Comparison of ENCODE assay signal across 8 cellular contexts in genomic region chr5:76582252-76583162, GRCh38. TPM values are rescaled to one million over a fixed set of nuclear protein-coding genes. Genes with fewer than 3 reads are reported as not detected.
DNase-seq lines count a peak whose midpoint lies in the region; ATAC-seq and TF ChIP-seq lines count a peak whose summit lies in the region.

No MANE protein-coding gene starts in this region.

- DNase-seq in CD4-positive, alpha-beta T cell, result no peak
- DNase-seq in adipocyte (ENCODE audit: low read depth) (peak; percentile 29), stomach (no peak), NCI-H1436 treated with DMSO at 0.1 percent for 48 hours (lab: John Stamatoyannopoulos, UW) (no peak), iPS-NIHi7 (ENCODE audit: extremely low spot score) (no peak), NCI-H510A treated with DMSO at 0.1 percent for 48 hours (lab: John Stamatoyannopoulos, UW) (no peak)

- no peak overlapping the region for H3K27ac ChIP-seq in CD4-positive, alpha-beta T cell (ENCODE audit: low read depth, low read length)
- H3K27ac ChIP-seq in stomach, result peak overlapping the region; percentile 66 to 93 (median 78)

- intact Hi-C loops in CD4-positive, alpha-beta T cell (cut with DNase I, micrococcal nuclease), result loop anchor here (1.0 to 5.0 kb wide), 6 partner anchors 36 to 508 kb away; partner anchors contain the start of gene IQGAP2 (in 1 of the 2)
- intact Hi-C loops in stomach (cut with DNase I; ENCODE audit: low total_unique reads), result no loop called here

- ATAC-seq in CD4-positive, alpha-beta T cell (ENCODE audit: poor library complexity), result no peak
- peak; percentile 93 for ATAC-seq in GM19452 (IDR thresholded peaks at IDR 0.05; ENCODE audit: unreplicated experiment)
- ATAC-seq in HG03439 (IDR thresholded peaks at IDR 0.05; ENCODE audit: unreplicated experiment), result peak; percentile 77

- no peak overlapping the region for H3K4me3 Mint-ChIP-seq in CD4-positive, alpha-beta T cell

- H3K4me1 Mint-ChIP-seq in CD4-positive, alpha-beta T cell (ENCODE audit: low read depth), result peaks cover 28% of the 10 kb centered on the region

- H3K27me3 ChIP-seq in CD4-positive, alpha-beta T cell (ENCODE audit: control insufficient read depth, insufficient read depth, low read length), result no peaks in the 10 kb centered on the region
- H3K27me3 ChIP-seq in adipocyte (replicated peaks; ENCODE audit: control insufficient read depth, insufficient read depth, low read length), result no peaks in the 10 kb centered on the region
- no peaks in the 10 kb centered on the region for H3K27me3 ChIP-seq in stomach

- POLR2A ChIA-PET in CD4-positive, alpha-beta T cell (lab: Charles Lee), result interaction anchor here (0.8 to 3.6 kb wide), 7 partner anchors 35 to 256 kb away, joined by 3 to 26 read pairs (median 7); partner anchors contain the start of gene IQGAP2

- H3K4me3 ChIP-seq in adipocyte (ENCODE audit: low read length), result no peak overlapping the region
- no peak overlapping the region for H3K4me3 ChIP-seq in stomach

- H3K4me1 ChIP-seq in adipocyte (ENCODE audit: control insufficient read depth, insufficient read depth, low read length) (no peaks in the 10 kb centered on the region), stomach (peaks cover 10 to 43% (median 27%) of the 10 kb centered on the region in 4 donors)

- TF ChIP-seq POLR2A in stomach (IDR thresholded peaks at IDR 0.05), result no peak

- H3K9me3 Mint-ChIP-seq in CD4-positive, alpha-beta T cell, result no peaks in the 10 kb centered on the region

- H3K27me3 Mint-ChIP-seq in CD4-positive, alpha-beta T cell, result no peaks in the 10 kb centered on the region

- H3K36me3 ChIP-seq in adipocyte (ENCODE audit: control insufficient read depth, insufficient read depth, low read length, severe bottlenecking), result no peaks in the 10 kb centered on the region
- H3K36me3 ChIP-seq in stomach, result no peaks in the 10 kb centered on the region

- H3K27ac Mint-ChIP-seq in CD4-positive, alpha-beta T cell, result peak overlapping the region; percentile 57

- CTCF ChIA-PET in CD4-positive, alpha-beta T cell (lab: Charles Lee), result interaction anchor here (0.6 to 2.0 kb wide), 17 partner anchors 8 to 310 kb away, joined by 3 to 11 read pairs (median 4); partner anchors contain the start of gene IQGAP2

- no peak overlapping the region for H3K9ac ChIP-seq in adipocyte (ENCODE audit: low read length)

- no peaks in the 10 kb centered on the region for H3K9me3 ChIP-seq in CD4-positive, alpha-beta T cell (ENCODE audit: control insufficient read depth, low read length)
- H3K9me3 ChIP-seq in adipocyte (ENCODE audit: control insufficient read depth, low read length), result no peaks in the 10 kb centered on the region
- H3K9me3 ChIP-seq in stomach, result no peaks in the 10 kb centered on the region

- TF ChIP-seq CTCF in CD4-positive, alpha-beta T cell (IDR thresholded peaks at IDR 0.05), result no peak
- no peak for TF ChIP-seq CTCF in stomach (IDR thresholded peaks at IDR 0.05)

- WGBS in stomach, 5 donors, result 30 to 60% (median 39%) methylated on average over 6 of the region's 6 CpGs

- TF ChIP-seq EP300 in stomach (IDR thresholded peaks at IDR 0.05), result no peak

- H3K36me3 Mint-ChIP-seq in CD4-positive, alpha-beta T cell (ENCODE audit: low read depth), result peaks cover 47% of the 10 kb centered on the region

RNA-seq across cellular contexts. Expression of gene F2RL2, which starts 40.7 kb away (rescaled TPM):
- total RNA-seq in CD4-positive, alpha-beta T cell, result not detected
- 1 to 10 TPM in 3 of 5 donors, under 1 TPM in 1, not detected in 1; 0.29 to 4.6 (median 3.3) TPM for total RNA-seq in stomach
- polyA plus RNA-seq in stomach, result under 1 TPM; 0.45 to 0.81 (median 0.76) TPM
